Comparison of ENCODE assay signal across 22 cellular contexts in genomic region chr20:24631173-24631505, GRCh38.
"Had no signal": no experiment of that assay in that cellular context is flagged by ENCODE, and none has a peak within 500 bp of the region (broad histone marks: within the 10 kb centered on the region; RNA-seq: fewer than 3 reads in every experiment).

No MANE protein-coding gene starts in this region.

- H3K4me3 Mint-ChIP-seq: IgD-negative memory B cell had no signal

- ATAC-seq: K562, Panc1 had no signal

- H3K4me3 ChIP-seq: K562 had no signal

- H3K9me3 Mint-ChIP-seq: IgD-negative memory B cell had no signal

- H3K9me3 ChIP-seq: SK-N-SH had no signal

- H3K9me2 ChIP-seq: SK-N-SH had no signal

- H3K36me3 Mint-ChIP-seq: IgD-negative memory B cell had no signal

- H3K27ac Mint-ChIP-seq: IgD-negative memory B cell had no signal

- DNase-seq: Kasumi-1, MM.1S, NCI-H1092 treated with DMSO at 0.1 percent for 48 hours, NCI-H1436, NCI-H187, NCI-H2029, NCI-H2081 treated with DMSO at 0.1 percent for 48 hours, NCI-H2171, NCI-H226, NCI-H446, NCI-H510A, NCI-H524 treated with DMSO at 0.1 percent for 48 hours, NCI-H69, NCI-H774, SHP77, SK-N-SH had no signal

- H3K4me2 ChIP-seq: KMS-11, SK-N-SH had no signal

- H3K27ac ChIP-seq: HL-60, KMS-11, RWPE1 had no signal

- H3K9ac ChIP-seq: KMS-11, SK-N-SH had no signal
